ENCODE assay signal across 10 cellular contexts in genomic region chr3:11195721-11196332, GRCh38. TPM values are rescaled to one million over a fixed set of nuclear protein-coding genes. Genes with fewer than 3 reads are reported as not detected.
DNase-seq lines count a peak whose midpoint lies in the region; ATAC-seq lines count a peak whose summit lies in the region.
"Had no signal": no experiment of that assay in that cellular context is flagged by ENCODE, and none has a peak within 500 bp of the region (broad histone marks: within the 10 kb centered on the region; RNA-seq: fewer than 3 reads in every experiment).

No MANE protein-coding gene starts in this region.

- peak; percentile 87 for ATAC-seq in activated CD4-positive, alpha-beta T cell treated with anti-CD3 and anti-CD28 coated beads for 36 hours

- H3K4me3 Mint-ChIP-seq in activated CD4-positive, alpha-beta T cell treated with anti-CD3 and anti-CD28 coated beads for 36 hours: peak overlapping the region; percentile 56
- no peak overlapping the region for H3K4me3 Mint-ChIP-seq in activated CD4-positive, alpha-beta memory T cell treated with anti-CD3 and anti-CD28 coated beads for 36 hours

- H3K4me1 Mint-ChIP-seq in activated CD4-positive, alpha-beta T cell treated with anti-CD3 and anti-CD28 coated beads for 36 hours: peaks cover 22% of the 10 kb centered on the region
- H3K4me1 Mint-ChIP-seq in activated CD4-positive, alpha-beta memory T cell treated with anti-CD3 and anti-CD28 coated beads for 36 hours (ENCODE audit: low read depth): peaks cover 14% of the 10 kb centered on the region

- POLR2A ChIA-PET in activated CD4-positive, alpha-beta T cell treated with anti-CD3 and anti-CD28 coated beads for 36 hours (lab: Charles Lee): interaction anchor here (1.3 kb wide), 1 partner anchor 42 kb away, joined by 3 read pairs; no protein-coding TSS in a partner anchor
- POLR2A ChIA-PET in activated CD4-positive, alpha-beta memory T cell treated with anti-CD3 and anti-CD28 coated beads for 36 hours (lab: Charles Lee): interaction anchor here (0.7 kb wide), 1 partner anchor 99 kb away, joined by 3 read pairs; no protein-coding TSS in a partner anchor

- H3K36me3 Mint-ChIP-seq in activated CD4-positive, alpha-beta T cell treated with anti-CD3 and anti-CD28 coated beads for 36 hours (ENCODE audit: low read depth): no peaks in the 10 kb centered on the region
- H3K36me3 Mint-ChIP-seq in activated CD4-positive, alpha-beta memory T cell treated with anti-CD3 and anti-CD28 coated beads for 36 hours: no peaks in the 10 kb centered on the region

- no peaks in the 10 kb centered on the region for H3K9me3 Mint-ChIP-seq in activated CD4-positive, alpha-beta T cell treated with anti-CD3 and anti-CD28 coated beads for 36 hours (ENCODE audit: low read depth)
- peaks cover 4% of the 10 kb centered on the region for H3K9me3 Mint-ChIP-seq in activated CD4-positive, alpha-beta memory T cell treated with anti-CD3 and anti-CD28 coated beads for 36 hours

- H3K27ac Mint-ChIP-seq in activated CD4-positive, alpha-beta T cell treated with anti-CD3 and anti-CD28 coated beads for 36 hours: peak overlapping the region; percentile 94
- no peak overlapping the region for H3K27ac Mint-ChIP-seq in activated CD4-positive, alpha-beta memory T cell treated with anti-CD3 and anti-CD28 coated beads for 36 hours

- DNase-seq in activated CD4-positive, alpha-beta T cell treated with anti-CD3 and anti-CD28 coated beads for 36 hours: peak; percentile 64
- no peak for DNase-seq in activated CD4-positive, alpha-beta T cell treated with anti-CD3 and anti-CD28 coated beads for 4 hours
- peak; percentile 38 for DNase-seq in activated CD4-positive, alpha-beta memory T cell treated with anti-CD3 and anti-CD28 coated beads for 36 hours
- DNase-seq in fibroblast of peridontal ligament (ENCODE audit: extremely low read depth): peak; percentile 56
- peak; percentile 43 for DNase-seq in stimulated activated CD8-positive, alpha-beta memory T cell treated with anti-CD3 and anti-CD28 coated beads, Interleukin-4, amount 100 ng/mL, for 48 hours
- DNase-seq in cerebellar cortex (ENCODE audit: low spot score): no peak
- DNase-seq in NCI-H1092 (lab: John Stamatoyannopoulos, UW): no peak
- DNase-seq in GDM1 (lab: John Stamatoyannopoulos, UW): no peak
- DNase-seq: AML-193, pancreas had no signal

- CTCF ChIA-PET in activated CD4-positive, alpha-beta T cell treated with anti-CD3 and anti-CD28 coated beads for 36 hours (lab: Charles Lee): interaction anchor here (0.8 to 1.8 kb wide), 4 partner anchors 40 to 314 kb away, joined by 3 to 7 read pairs (median 4); partner anchors contain the start of gene HRH1
- CTCF ChIA-PET in activated CD4-positive, alpha-beta memory T cell treated with anti-CD3 and anti-CD28 coated beads for 36 hours (lab: Charles Lee): interaction anchor here (1.3 to 1.4 kb wide), 2 partner anchors 136 to 139 kb away, joined by 5 to 6 read pairs; no protein-coding TSS in a partner anchor

- H3K27me3 Mint-ChIP-seq in activated CD4-positive, alpha-beta T cell treated with anti-CD3 and anti-CD28 coated beads for 36 hours: peaks cover 13% of the 10 kb centered on the region
- peaks cover 16% of the 10 kb centered on the region for H3K27me3 Mint-ChIP-seq in activated CD4-positive, alpha-beta memory T cell treated with anti-CD3 and anti-CD28 coated beads for 36 hours

- intact Hi-C loops in activated CD4-positive, alpha-beta T cell treated with anti-CD3 and anti-CD28 coated beads for 36 hours (cut with DNase I, micrococcal nuclease): loop anchor here in 1 of 2 experiments (1.0 to 5.0 kb wide), 3 partner anchors 43 to 446 kb away; partner anchors contain the start of gene VGLL4
- intact Hi-C loops in activated CD4-positive, alpha-beta memory T cell treated with anti-CD3 and anti-CD28 coated beads for 36 hours (cut with micrococcal nuclease): no loop called here

RNA-seq across cellular contexts. Expression of gene HRH1, which starts 41.5 kb away (rescaled TPM):
- 1 to 10 TPM in 1 of 2 experiments, under 1 TPM in 1; 0.98 to 1.4 TPM for total RNA-seq in activated CD4-positive, alpha-beta T cell treated with anti-CD3 and anti-CD28 coated beads for 36 hours
- total RNA-seq in activated CD4-positive, alpha-beta memory T cell treated with anti-CD3 and anti-CD28 coated beads for 36 hours: 1 to 10 TPM; 2.3 to 2.9 TPM

Comparison
In these comparisons a context has a peak if more than half of its experiments do, and no peak if none do; other contexts are left out.
1. DNase-seq: peak in activated CD4-positive, alpha-beta T cell treated with anti-CD3 and anti-CD28 coated beads for 36 hours (single experiment), activated CD4-positive, alpha-beta memory T cell treated with anti-CD3 and anti-CD28 coated beads for 36 hours (single experiment), fibroblast of peridontal ligament (single experiment) and stimulated activated CD8-positive, alpha-beta memory T cell treated with anti-CD3 and anti-CD28 coated beads, Interleukin-4, amount 100 ng/mL, for 48 hours (single experiment); none in activated CD4-positive, alpha-beta T cell treated with anti-CD3 and anti-CD28 coated beads for 4 hours (0 of 2), cerebellar cortex (single experiment), NCI-H1092 (single experiment) and GDM1 (single experiment).